Comparison of ENCODE assay signal across 8 cellular contexts in genomic region chr7:101362334-101363195, GRCh38. TPM values are rescaled to one million over a fixed set of nuclear protein-coding genes. Genes with fewer than 3 reads are reported as not detected.
DNase-seq lines count a peak whose midpoint lies in the region; ATAC-seq, FAIRE-seq and TF ChIP-seq lines count a peak whose summit lies in the region.

Gene COL26A1, plus strand, starts transcription at chr7:101362875. Its CDS starts 158 bp downstream, at chr7:101363033.

- peak in 2 of 7 experiments; percentile 21 to 53 for DNase-seq in CD8-positive, alpha-beta T cell
- DNase-seq in MM.1S (no peak), breast epithelium (ENCODE audit: low spot score in 2 of 2) (no peak), kidney epithelial cell (ENCODE audit: low read depth) (no peak), GM12892 (ENCODE audit: insufficient read length) (no peak), NCI-H2029 (lab: John Stamatoyannopoulos, UW) (no peak)
- DNase-seq in stimulated activated CD4-positive, alpha-beta T cell treated with anti-CD3 and anti-CD28 coated beads, Interleukin-4, amount 100 ng/mL, for 1 hour = peak; percentile 25

- peaks cover 6% of the 10 kb centered on the region for H3K27me3 ChIP-seq in CD8-positive, alpha-beta T cell (ENCODE audit: insufficient read depth, low read length)
- peaks cover 54% of the 10 kb centered on the region for H3K27me3 ChIP-seq in MM.1S (replicated peaks; ENCODE audit: insufficient read depth, low read length)
- H3K27me3 ChIP-seq in breast epithelium = peaks cover 0 to 2% of the 10 kb centered on the region in 2 donors
- H3K27me3 ChIP-seq in kidney epithelial cell (ENCODE audit: control insufficient read depth, insufficient read depth, low read length) = peaks cover 16% of the 10 kb centered on the region

- H4K20me1 ChIP-seq in MM.1S (ENCODE audit: insufficient read depth, low read length) = no peaks in the 10 kb centered on the region

- H3K27ac Mint-ChIP-seq in CD8-positive, alpha-beta T cell = no peak within 1 kb of the TSS

- peak within 1 kb of the TSS; percentile 66 for H3K4me3 Mint-ChIP-seq in CD8-positive, alpha-beta T cell

- H3K4me2 ChIP-seq in MM.1S (ENCODE audit: low read depth, low read length) = peak within 1 kb of the TSS; percentile 65; the same call in 1 of the 2 replicates

- no peak within 1 kb of the TSS for H3K9ac ChIP-seq in MM.1S (ENCODE audit: low read length)

- H3K79me2 ChIP-seq in MM.1S (ENCODE audit: low read length) = no peaks in the 10 kb centered on the region

- H3K27me3 Mint-ChIP-seq in CD8-positive, alpha-beta T cell (ENCODE audit: low read depth) = peaks cover 14% of the 10 kb centered on the region

- peaks cover 3% of the 10 kb centered on the region for H3K4me1 ChIP-seq in CD8-positive, alpha-beta T cell (ENCODE audit: insufficient read depth, low read length)
- H3K4me1 ChIP-seq in MM.1S (ENCODE audit: low read length) = no peaks in the 10 kb centered on the region
- no peaks in the 10 kb centered on the region for H3K4me1 ChIP-seq in breast epithelium

- H3K4me3 ChIP-seq in CD8-positive, alpha-beta T cell (ENCODE audit: low read depth, low read length) = peak within 1 kb of the TSS; percentile 58
- no peak within 1 kb of the TSS for H3K4me3 ChIP-seq in MM.1S (ENCODE audit: low read length)
- H3K4me3 ChIP-seq in breast epithelium = peak within 1 kb of the TSS; percentile 19 to 72 (median 51)
- H3K4me3 ChIP-seq in kidney epithelial cell (ENCODE audit: low read depth, low read length) = peak within 1 kb of the TSS; percentile 48

- no peak for TF ChIP-seq CTCF in CD8-positive, alpha-beta T cell (IDR thresholded peaks at IDR 0.05)
- TF ChIP-seq CTCF in MM.1S (IDR thresholded peaks at IDR 0.05; ENCODE audit: low read length) = no peak
- TF ChIP-seq CTCF in breast epithelium (IDR thresholded peaks at IDR 0.05) = no peak
- no peak for TF ChIP-seq CTCF in kidney epithelial cell (IDR thresholded peaks at IDR 0.05; ENCODE audit: insufficient read depth, low read length, poor library complexity, severe bottlenecking)

- POLR2A ChIA-PET in CD8-positive, alpha-beta T cell (lab: Charles Lee) = interaction anchor here (1.5 kb wide), 1 partner anchor 41 kb away, joined by 4 read pairs; the partner anchor contains the start of gene IFT22

- H2AFZ ChIP-seq in MM.1S (ENCODE audit: low read length) = no peak within 1 kb of the TSS

- no peaks in the 10 kb centered on the region for H3K9me2 ChIP-seq in MM.1S (replicated peaks; ENCODE audit: insufficient read depth, low read length)

- CTCF ChIA-PET in CD8-positive, alpha-beta T cell (lab: Charles Lee) = interaction anchor here (0.6 to 14.9 kb wide), 6 partner anchors 9 to 78 kb away, joined by 3 to 225 read pairs (median 4); no protein-coding TSS in a partner anchor

- H3K9me3 ChIP-seq in CD8-positive, alpha-beta T cell (ENCODE audit: low read length) = no peaks in the 10 kb centered on the region
- H3K9me3 ChIP-seq in MM.1S (replicated peaks; ENCODE audit: insufficient read depth, low read length) = no peaks in the 10 kb centered on the region
- no peaks in the 10 kb centered on the region for H3K9me3 ChIP-seq in breast epithelium

- intact Hi-C loops in CD8-positive, alpha-beta T cell (cut with DNase I, micrococcal nuclease) = no loop called here
- intact Hi-C loops in breast epithelium (cut with DNase I; ENCODE audit: low total_unique reads) = no loop called here

- peak; percentile 35 for ATAC-seq in CD8-positive, alpha-beta T cell
- no peak for ATAC-seq in HG03457 (IDR thresholded peaks at IDR 0.05; ENCODE audit: unreplicated experiment)

- no peaks in the 10 kb centered on the region for H3K36me3 ChIP-seq in CD8-positive, alpha-beta T cell (ENCODE audit: insufficient read depth, low read length)
- H3K36me3 ChIP-seq in MM.1S (replicated peaks; ENCODE audit: insufficient read depth, low read length) = no peaks in the 10 kb centered on the region
- no peaks in the 10 kb centered on the region for H3K36me3 ChIP-seq in breast epithelium
- no peaks in the 10 kb centered on the region for H3K36me3 ChIP-seq in kidney epithelial cell (ENCODE audit: control insufficient read depth, insufficient read depth, low read length)

- no peaks in the 10 kb centered on the region for H3K36me3 Mint-ChIP-seq in CD8-positive, alpha-beta T cell

- peaks cover 3% of the 10 kb centered on the region for H3K4me1 Mint-ChIP-seq in CD8-positive, alpha-beta T cell (ENCODE audit: low read depth)

- H3K9me3 Mint-ChIP-seq in CD8-positive, alpha-beta T cell = no peaks in the 10 kb centered on the region

- no peaks in the 10 kb centered on the region for H3F3A ChIP-seq in MM.1S (ENCODE audit: insufficient read depth, low read length)

- TF ChIP-seq POLR2A in breast epithelium (IDR thresholded peaks at IDR 0.05) (no peak), GM12892 (IDR thresholded peaks at IDR 0.05; ENCODE audit: low read depth, low read length) (no peak)

- H3K27ac ChIP-seq in CD8-positive, alpha-beta T cell (ENCODE audit: low read depth, low read length) = no peak within 1 kb of the TSS
- H3K27ac ChIP-seq in MM.1S (ENCODE audit: low read length) (no peak within 1 kb of the TSS), breast epithelium (no peak within 1 kb of the TSS)

- FAIRE-seq in GM12892 (lab: Jason Lieb, UNC) = no peak

RNA-seq across cellular contexts. Expression of gene COL26A1, which starts in this region (rescaled TPM):
- not detected for total RNA-seq in CD8-positive, alpha-beta T cell
- total RNA-seq in breast epithelium (not detected), kidney epithelial cell (0.21 and 0.42 TPM in 2 replicates)
- polyA plus RNA-seq in GM12892 (2012; ENCODE audit: missing spikeins) = not detected

Comparison
In these comparisons a context has a peak if more than half of its experiments do, and no peak if none do; other contexts are left out.
1. Peak in ATAC-seq and H3K4me3 ChIP-seq in CD8-positive, alpha-beta T cell; RNA of the gene not detected or under 1 TPM.